8 cellular contexts compared by ENCODE assay signal in genomic region chr16:11396241-11397048, GRCh38. TPM values are rescaled to one million over a fixed set of nuclear protein-coding genes. Genes with fewer than 3 reads are reported as not detected.
DNase-seq lines count a peak whose midpoint lies in the region; ATAC-seq, FAIRE-seq and TF ChIP-seq lines count a peak whose summit lies in the region.

No MANE protein-coding gene starts in this region.

- peak; percentile 90 for FAIRE-seq in endothelial cell of umbilical vein (lab: Jason Lieb, UNC)

- H2AFZ ChIP-seq in endothelial cell of umbilical vein (ENCODE audit: low read depth, low read length), result peak overlapping the region; percentile 41

- H3K79me2 ChIP-seq in endothelial cell of umbilical vein (ENCODE audit: control insufficient read depth, insufficient read depth, low read length), result no peaks in the 10 kb centered on the region

- dilution Hi-C loops in endothelial cell of umbilical vein (cut with MboI; ENCODE audit: extremely low pct_ligation_motif_present, low sequenced_read_pairs), result no loop called here

- TF ChIP-seq POLR2A in endothelial cell of umbilical vein (IDR thresholded peaks at IDR 0.05; ENCODE audit: low read depth, low read length), result no peak

- H3K9me1 ChIP-seq in endothelial cell of umbilical vein (replicated peaks; ENCODE audit: control insufficient read depth, extremely low read depth, insufficient read depth, low read length), result no peaks in the 10 kb centered on the region

- no peaks in the 10 kb centered on the region for H3K27me3 ChIP-seq in endothelial cell of umbilical vein (ENCODE audit: control insufficient read depth in 2 of 2, insufficient read depth in 2 of 2, low read length in 2 of 2)

- intact Hi-C loops in endothelial cell of umbilical vein (cut with micrococcal nuclease) (loop anchor here (1.0 to 2.0 kb wide), 4 partner anchors 245 to 670 kb away; no protein-coding TSS in a partner anchor), mucosa of descending colon (cut with DNase I, micrococcal nuclease) (loop anchor here in 1 of 2 donors (10.0 kb wide), 1 partner anchor 438 kb away; no protein-coding TSS in a partner anchor)

- DNase-seq in AG09319 (ENCODE audit: extremely low read depth, low read depth), result peak; percentile 28
- peak; percentile 80 for DNase-seq in GM19238 (ENCODE audit: insufficient read length, low spot score)
- DNase-seq in NCI-H82 (lab: John Stamatoyannopoulos, UW), result peak; percentile 79
- peak; percentile 23 to 68 (median 61) for DNase-seq in activated CD8-positive, alpha-beta memory T cell treated with anti-CD3 and anti-CD28 coated beads for 48 hours (ENCODE audit: low read depth in 2 of 3, low spot score in 2 of 3)
- DNase-seq in endothelial cell of umbilical vein (ENCODE audit: low read depth, low spot score), result peak; percentile 39
- peak in 2 of 3 donors; percentile 71 to 75 for DNase-seq in mucosa of descending colon
- DNase-seq in stimulated activated CD8-positive, alpha-beta memory T cell treated with anti-CD3 and anti-CD28 coated beads, Interleukin-4, amount 100 ng/mL, for 1 hour (ENCODE audit: low read depth in 2 of 2, low spot score in 1 of 2), result peak; percentile 43 to 44

- CTCF ChIA-PET in endothelial cell of umbilical vein (lab: Charles Lee), result interaction anchor here (0.6 to 3.6 kb wide), 47 partner anchors 9 to 672 kb away, joined by 3 to 81 read pairs (median 4); partner anchors contain the start of gene LITAF

- H3K4me1 ChIP-seq in endothelial cell of umbilical vein (ENCODE audit: control insufficient read depth, extremely low read depth, insufficient read depth, low read length), result no peaks in the 10 kb centered on the region
- no peaks in the 10 kb centered on the region for H3K4me1 ChIP-seq in mucosa of descending colon (ENCODE audit: low read depth)

- POLR2A ChIA-PET in endothelial cell of umbilical vein (lab: Charles Lee), result no interaction called here

- no TSS peak for BruUV-seq in endothelial cell of umbilical vein (replicated peaks; lab: Mats Ljungman, UMichigan)

- TF ChIP-seq CTCF in AG09319 (IDR thresholded peaks at IDR 0.05; ENCODE audit: low read depth, low read length), result no peak; the same call in none of the 2 replicates
- peak; percentile 95 to 96 for TF ChIP-seq CTCF in endothelial cell of umbilical vein (IDR thresholded peaks at IDR 0.05; ENCODE audit: extremely low read depth in 1 of 2, insufficient read depth in 1 of 2, low read depth in 1 of 2, low read length in 2 of 2)
- TF ChIP-seq CTCF in mucosa of descending colon (IDR thresholded peaks at IDR 0.05), result peak; percentile 97

- no peak overlapping the region for H3K27ac ChIP-seq in endothelial cell of umbilical vein (ENCODE audit: insufficient read depth, low read depth, low read length)

- H4K20me1 ChIP-seq in endothelial cell of umbilical vein (replicated peaks; ENCODE audit: control insufficient read depth, extremely low read depth, insufficient read depth, low read length), result no peaks in the 10 kb centered on the region

- H3K9ac ChIP-seq in endothelial cell of umbilical vein (replicated peaks; ENCODE audit: extremely low read depth, insufficient read depth, low read length), result no peak overlapping the region

- H3K9me3 ChIP-seq in endothelial cell of umbilical vein (replicated peaks; ENCODE audit: control insufficient read depth, insufficient read depth, low read length) (no peaks in the 10 kb centered on the region), mucosa of descending colon (no peaks in the 10 kb centered on the region)

- ATAC-seq in mucosa of descending colon (peak; percentile 84), GM19351 (IDR thresholded peaks at IDR 0.05; ENCODE audit: unreplicated experiment) (no peak)

- H3K36me3 ChIP-seq in endothelial cell of umbilical vein (ENCODE audit: control insufficient read depth in 2 of 2, extremely low read depth in 1 of 2, insufficient read depth in 2 of 2, low read length in 2 of 2) (no peaks in the 10 kb centered on the region), mucosa of descending colon (ENCODE audit: low read depth) (no peaks in the 10 kb centered on the region)

- H3K4me2 ChIP-seq in endothelial cell of umbilical vein (ENCODE audit: insufficient read depth, low read length), result no peak overlapping the region

- no peak overlapping the region for H3K4me3 ChIP-seq in endothelial cell of umbilical vein (replicated peaks in 1 of 3; ENCODE audit: insufficient read depth in 1 of 3, low read depth in 1 of 3, low read length in 3 of 3)
- H3K4me3 ChIP-seq in mucosa of descending colon, result no peak overlapping the region

TF ChIP-seq in endothelial cell of umbilical vein, 7 proteins besides CTCF, POLR2A, EP300 and RAD21:
- TF ChIP-seq, protein P1, sequence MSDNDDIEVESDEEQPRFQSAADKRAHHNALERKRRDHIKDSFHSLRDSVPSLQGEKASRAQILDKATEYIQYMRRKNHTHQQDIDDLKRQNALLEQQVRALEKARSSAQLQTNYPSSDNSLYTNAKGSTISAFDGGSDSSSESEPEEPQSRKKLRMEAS (IDR thresholded peaks at IDR 0.05; ENCODE audit: insufficient read depth, insufficient read length), result no peak
- no peak for TF ChIP-seq MYC (IDR thresholded peaks at IDR 0.05; ENCODE audit: low read depth, low read length)
- TF ChIP-seq POLR2AphosphoS5 (IDR thresholded peaks at IDR 0.05; ENCODE audit: insufficient read depth, low read depth, low read length), result no peak
- TF ChIP-seq FOS (IDR thresholded peaks at IDR 0.05; ENCODE audit: borderline replicate concordance, insufficient read depth, low read length), result no peak
- no peak for TF ChIP-seq EZH2 (IDR thresholded peaks at IDR 0.05; ENCODE audit: borderline replicate concordance, low read depth, low read length, severe bottlenecking)
- no peak for TF ChIP-seq JUN (IDR thresholded peaks at IDR 0.05; ENCODE audit: borderline replicate concordance, insufficient read depth, insufficient read length, low read depth)
- TF ChIP-seq GATA2 (IDR thresholded peaks at IDR 0.05; ENCODE audit: insufficient read depth, insufficient read length, low read depth, low read length), result no peak
TF ChIP-seq in endothelial cell of umbilical vein: peak in this region for 0.

RNA-seq across cellular contexts. Expression of gene RMI2, which starts 51.2 kb away (rescaled TPM):
- total RNA-seq in endothelial cell of umbilical vein (7.7 and 11.1 TPM in 2 replicates), mucosa of descending colon (10 to 100 TPM in 1 of 3 donors, 1 to 10 TPM in 2; 2.1 to 12.1 (median 7.0) TPM)
- polyA plus RNA-seq in endothelial cell of umbilical vein, result 3.3 and 5.3 TPM in 2 replicates
- polyA plus RNA-seq in endothelial cell of umbilical vein (2011; cell fraction: cytosol; rRNA removed), result 4.5 and 5.9 TPM in 2 replicates
- polyA plus RNA-seq in endothelial cell of umbilical vein (2011; cell fraction: nucleus; rRNA removed), result 3.4 and 6.0 TPM in 2 replicates
- polyA plus RNA-seq in endothelial cell of umbilical vein (2012), result 6.7 and 12.5 TPM in 2 replicates
- polyA minus RNA-seq in endothelial cell of umbilical vein, result 4.1 and 5.3 TPM in 2 replicates
- 13.8 TPM for polyA minus RNA-seq in endothelial cell of umbilical vein (2011; cell fraction: cytosol; rRNA and poly(A)+ RNA removed)
- polyA minus RNA-seq in endothelial cell of umbilical vein (2011; cell fraction: nucleus; rRNA and poly(A)+ RNA removed), result 2.7 and 5.0 TPM in 2 replicates

Comparison
In these comparisons a context has a peak if more than half of its experiments do, and no peak if none do; other contexts are left out.
1. DNase-seq: peak in every context shown above with its lines; median percentile 80 in GM19238; 79 in NCI-H82; 73 in mucosa of descending colon; 61 in activated CD8-positive, alpha-beta memory T cell treated with anti-CD3 and anti-CD28 coated beads for 48 hours; 44 in stimulated activated CD8-positive, alpha-beta memory T cell treated with anti-CD3 and anti-CD28 coated beads, Interleukin-4, amount 100 ng/mL, for 1 hour; 39 in endothelial cell of umbilical vein; 28 in AG09319.